ENCODE assay signal across 1 cellular context in the genomic region with DNA sequence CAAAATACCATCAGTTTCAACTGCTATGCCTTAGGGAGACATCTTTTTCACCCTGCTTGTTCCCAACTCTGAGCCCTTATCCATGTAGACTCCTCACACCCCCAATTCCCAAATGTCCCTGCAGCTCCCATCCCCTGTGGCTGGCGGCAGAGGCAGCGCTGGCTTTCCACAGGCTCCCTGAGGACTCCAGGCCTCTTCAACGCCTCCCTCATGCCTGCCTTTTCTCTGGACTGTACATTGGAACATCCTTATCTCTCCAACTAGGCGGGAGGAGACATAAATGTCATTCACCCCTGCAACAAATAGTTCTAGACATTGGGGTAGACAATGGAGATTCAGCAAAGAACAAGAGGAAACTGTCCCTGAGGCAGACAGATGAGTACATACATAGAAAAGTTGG.
A peak's percentile ranks its signal among the peaks of the same experiment; 100 is the strongest.
TF ChIP-seq lines count a peak whose summit lies in the region.

No MANE protein-coding gene starts in this region.

TF ChIP-seq in HepG2, 621 proteins besides CTCF, POLR2A, EP300 and RAD21:
- TF ChIP-seq, protein P1, sequence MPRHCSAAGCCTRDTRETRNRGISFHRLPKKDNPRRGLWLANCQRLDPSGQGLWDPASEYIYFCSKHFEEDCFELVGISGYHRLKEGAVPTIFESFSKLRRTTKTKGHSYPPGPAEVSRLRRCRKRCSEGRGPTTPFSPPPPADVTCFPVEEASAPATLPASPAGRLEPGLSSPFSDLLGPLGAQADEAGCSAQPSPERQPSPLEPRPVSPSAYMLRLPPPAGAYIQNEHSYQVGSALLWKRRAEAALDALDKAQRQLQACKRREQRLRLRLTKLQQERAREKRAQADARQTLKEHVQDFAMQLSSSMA (CRISPR knock-in tag; IDR thresholded peaks at IDR 0.05): no peak
- TF ChIP-seq ZFP37 (CRISPR knock-in tag; IDR thresholded peaks at IDR 0.05; ENCODE audit: borderline replicate concordance) (no peak), ZKSCAN1 (IDR thresholded peaks at IDR 0.05; ENCODE audit: low read length) (no peak), SOX13 (IDR thresholded peaks at IDR 0.05) (no peak), SOX13 (CRISPR knock-in tag; conservative IDR thresholded peaks at IDR 0.05 in 1 of 2, IDR thresholded peaks at IDR 0.05 in 1 of 2) (peak in 1 of 2 experiments; percentile 49; a peak in 2 of 4 replicates), ELF1 (CRISPR knock-in tag; IDR thresholded peaks at IDR 0.05) (no peak), ZSCAN25 (CRISPR knock-in tag; IDR thresholded peaks at IDR 0.05) (peak; percentile 80)
- TF ChIP-seq, protein P2, sequence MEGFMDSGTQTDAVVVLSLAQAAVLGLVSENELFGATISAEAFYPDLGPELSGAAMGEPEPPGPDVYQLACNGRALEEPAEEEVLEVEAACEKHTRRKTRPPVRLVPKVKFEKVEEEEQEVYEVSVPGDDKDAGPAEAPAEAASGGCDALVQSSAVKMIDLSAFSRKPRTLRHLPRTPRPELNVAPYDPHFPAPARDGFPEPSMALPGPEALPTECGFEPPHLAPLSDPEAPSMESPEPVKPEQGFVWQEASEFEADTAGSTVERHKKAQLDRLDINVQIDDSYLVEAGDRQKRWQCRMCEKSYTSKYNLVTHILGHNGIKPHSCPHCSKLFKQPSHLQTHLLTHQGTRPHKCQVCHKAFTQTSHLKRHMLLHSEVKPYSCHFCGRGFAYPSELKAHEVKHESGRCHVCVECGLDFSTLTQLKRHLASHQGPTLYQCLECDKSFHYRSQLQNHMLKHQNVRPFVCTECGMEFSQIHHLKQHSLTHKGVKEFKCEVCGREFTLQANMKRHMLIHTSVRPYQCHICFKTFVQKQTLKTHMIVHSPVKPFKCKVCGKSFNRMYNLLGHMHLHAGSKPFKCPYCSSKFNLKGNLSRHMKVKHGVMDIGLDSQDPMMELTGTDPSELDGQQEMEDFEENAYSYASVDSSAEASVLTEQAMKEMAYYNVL (CRISPR knock-in tag; IDR thresholded peaks at IDR 0.05; ENCODE audit: borderline replicate concordance): no peak
TF ChIP-seq in HepG2: peak in this region for 2.
